ENCODE assay signal across 8 cellular contexts in genomic region chr11:130068546-130068985, GRCh38. TPM values are rescaled to one million over a fixed set of nuclear protein-coding genes. Genes with fewer than 3 reads are reported as not detected.
DNase-seq lines count a peak whose midpoint lies in the region; ATAC-seq and TF ChIP-seq lines count a peak whose summit lies in the region.

No MANE protein-coding gene starts in this region.

- TF ChIP-seq POLR2A in spleen (IDR thresholded peaks at IDR 0.05): no peak

- intact Hi-C loops in spleen (cut with DNase I; ENCODE audit: low total_unique reads): loop anchor here (2.0 kb wide), 1 partner anchor 64 kb away; no protein-coding TSS in a partner anchor

- peaks cover 43% of the 10 kb centered on the region for H3K27me3 Mint-ChIP-seq in activated T-cell treated with anti-CD3 and anti-CD28 coated beads, Interleukin-2, amount 50 U/mL, for 72 hours (ENCODE audit: low read depth)

- ATAC-seq in activated T-cell treated with anti-CD3 and anti-CD28 coated beads, Interleukin-2, amount 50 U/mL, for 72 hours (replicated peaks in 1 of 2): no peak

- 53 to 64% (median 56%) methylated on average over 17 to 18 of the region's 18 CpGs for WGBS in spleen, 5 donors

- H3K36me3 ChIP-seq in HUES6 (ENCODE audit: control insufficient read depth, insufficient read depth, low read length) (no peaks in the 10 kb centered on the region), iPS-18a (ENCODE audit: control insufficient read depth, low read depth, low read length) (no peaks in the 10 kb centered on the region), spleen (no peaks in the 10 kb centered on the region)

- H3K36me3 Mint-ChIP-seq in activated T-cell treated with anti-CD3 and anti-CD28 coated beads, Interleukin-2, amount 50 U/mL, for 72 hours (ENCODE audit: insufficient read depth in 2 of 2): no peaks in the 10 kb centered on the region

- H3K9me3 ChIP-seq in HUES6 (ENCODE audit: control insufficient read depth, insufficient read depth, low read depth, low read length) (no peaks in the 10 kb centered on the region), iPS-18a (ENCODE audit: control insufficient read depth, low read depth, low read length) (no peaks in the 10 kb centered on the region), spleen (no peaks in the 10 kb centered on the region)

- H3K4me1 Mint-ChIP-seq in activated T-cell treated with anti-CD3 and anti-CD28 coated beads, Interleukin-2, amount 50 U/mL, for 72 hours (ENCODE audit: low read depth): peaks cover 29% of the 10 kb centered on the region

- H3K4me3 ChIP-seq in HUES6 (ENCODE audit: low read depth, low read length) (peak overlapping the region; percentile 64), iPS-18a (ENCODE audit: low read length) (peak overlapping the region; percentile 84), spleen (peak overlapping the region; percentile 67 to 91 (median 77))

- peak in 1 of 11 experiments; percentile 6 for TF ChIP-seq CTCF in spleen (IDR thresholded peaks at IDR 0.05 in 8 of 11, conservative IDR thresholded peaks at IDR 0.05 in 3 of 11)

- peaks cover 25% of the 10 kb centered on the region for H3K27me3 ChIP-seq in HUES6 (ENCODE audit: control insufficient read depth, insufficient read depth, low read length)
- H3K27me3 ChIP-seq in iPS-18a (ENCODE audit: control insufficient read depth, insufficient read depth, low read length): peaks cover 42% of the 10 kb centered on the region
- no peaks in the 10 kb centered on the region for H3K27me3 ChIP-seq in spleen (replicated peaks in 1 of 7)

- peak overlapping the region; percentile 93 to 95 for H3K4me3 Mint-ChIP-seq in activated T-cell treated with anti-CD3 and anti-CD28 coated beads, Interleukin-2, amount 50 U/mL, for 72 hours

- H3K27ac ChIP-seq in HUES6 (ENCODE audit: low read depth, low read length): no peak overlapping the region
- no peak overlapping the region for H3K27ac ChIP-seq in iPS-18a (ENCODE audit: low read length)
- H3K27ac ChIP-seq in spleen: peak overlapping the region; percentile 88 to 96 (median 94)

- peak overlapping the region; percentile 84 for H3K27ac Mint-ChIP-seq in activated T-cell treated with anti-CD3 and anti-CD28 coated beads, Interleukin-2, amount 50 U/mL, for 72 hours

- H3K9me3 Mint-ChIP-seq in activated T-cell treated with anti-CD3 and anti-CD28 coated beads, Interleukin-2, amount 50 U/mL, for 72 hours: no peaks in the 10 kb centered on the region

- H3K4me1 ChIP-seq in HUES6 (ENCODE audit: control insufficient read depth, insufficient read depth, low read length) (peaks cover 16% of the 10 kb centered on the region), iPS-18a (ENCODE audit: control insufficient read depth, low read depth, low read length) (peaks cover 13% of the 10 kb centered on the region), spleen (peaks cover 17 to 53% (median 30%) of the 10 kb centered on the region in 6 donors)

- H3K9ac ChIP-seq in HUES6 (ENCODE audit: low read length): peak overlapping the region; percentile 59
- peak overlapping the region; percentile 63 for H3K9ac ChIP-seq in iPS-18a (ENCODE audit: low read length)

- DNase-seq in activated T-cell treated with anti-CD3 and anti-CD28 coated beads, Interleukin-2, amount 50 U/mL, for 72 hours: no peak
- DNase-seq in spleen (no peak), NCI-H748 (lab: John Stamatoyannopoulos, UW; ENCODE audit: unreplicated experiment) (no peak), NCI-H1048 (lab: John Stamatoyannopoulos, UW) (no peak), midbrain (lab: John Stamatoyannopoulos, UW) (no peak), NCI-H2081 (lab: John Stamatoyannopoulos, UW) (no peak)

RNA-seq across cellular contexts. Expression of gene APLP2, which starts 1.1 kb away (rescaled TPM):
- 10 to 100 TPM; 37.8 to 44.2 TPM for total RNA-seq in activated T-cell treated with anti-CD3 and anti-CD28 coated beads, Interleukin-2, amount 50 U/mL, for 72 hours
- 100 to 1,000 TPM; 140 to 248 (median 183) TPM for total RNA-seq in spleen
- polyA plus RNA-seq in spleen: 10 to 100 TPM; 47.4 to 59.5 (median 50.2) TPM

Comparison
In these comparisons a context has a peak if more than half of its experiments do, and no peak if none do; other contexts are left out.
1. H3K27ac ChIP-seq: peak in spleen (8 of 8); none in HUES6 (single experiment) and iPS-18a (single experiment).
2. Peak in every context shown above with its lines, with median percentiles within 50 percentile points of each other: H3K4me3 ChIP-seq.